In genomic region chr17:57834146-57834741, GRCh38 we compare ENCODE assay signal across 10 cellular contexts. TPM values are rescaled to one million over a fixed set of nuclear protein-coding genes. Genes with fewer than 3 reads are reported as not detected.
DNase-seq lines count a peak whose midpoint lies in the region; ATAC-seq and TF ChIP-seq lines count a peak whose summit lies in the region.
"Had no signal": no experiment of that assay in that cellular context is flagged by ENCODE, and none has a peak within 500 bp of the region (broad histone marks: within the 10 kb centered on the region; RNA-seq: fewer than 3 reads in every experiment).

No MANE protein-coding gene starts in this region.

- no peak overlapping the region for H3K9ac ChIP-seq in smooth muscle cell (ENCODE audit: low read depth)

- no peak overlapping the region for H3K4me3 ChIP-seq in smooth muscle cell
- H3K4me3 ChIP-seq: GM12878 had no signal

- DNase-seq in AG08395 (ENCODE audit: low spot score) (peak; percentile 42), HFFc6 (peak; percentile 23), islet precursor cell (peak; percentile 73), smooth muscle cell (lab: John Stamatoyannopoulos, UW; ENCODE audit: unreplicated experiment) (no peak), dermis blood vessel endothelial cell (no peak), osteocyte (ENCODE audit: extremely low spot score, unreplicated experiment) (no peak)
- no peak for DNase-seq in activated T-helper 2 cell treated with anti-CD3 and anti-CD28 coated beads, Interferon-gamma antibody, Interleukin-2, Interleukin-4, amounts not matched to agents 10 μg/mL and 5 μg/mL and 100 μg/mL, durations not matched to agents 14 hours and 24 hours and 36 hours (ENCODE audit: low spot score)
- DNase-seq: IMR-90 had no signal

- H3K27me3 Mint-ChIP-seq in HFFc6 (ENCODE audit: insufficient read depth) (no peaks in the 10 kb centered on the region; the same call in 1 of the 2 replicates), osteocyte (ENCODE audit: unreplicated experiment) (no peaks in the 10 kb centered on the region)
- no peaks in the 10 kb centered on the region for H3K27me3 Mint-ChIP-seq in activated T-helper 2 cell treated with anti-CD3 and anti-CD28 coated beads, Interferon-gamma antibody, Interleukin-2, Interleukin-4, amounts not matched to agents 10 μg/mL and 5 μg/mL and 100 μg/mL, durations not matched to agents 14 hours and 24 hours and 36 hours (ENCODE audit: low read depth)

- peaks cover 10% of the 10 kb centered on the region; the same call in 1 of the 2 replicates for H3K36me3 Mint-ChIP-seq in HFFc6 (ENCODE audit: low read depth)
- peaks cover 16% of the 10 kb centered on the region for H3K36me3 Mint-ChIP-seq in activated T-helper 2 cell treated with anti-CD3 and anti-CD28 coated beads, Interferon-gamma antibody, Interleukin-2, Interleukin-4, amounts not matched to agents 10 μg/mL and 5 μg/mL and 100 μg/mL, durations not matched to agents 14 hours and 24 hours and 36 hours (ENCODE audit: low read depth)
- peaks cover 11% of the 10 kb centered on the region for H3K36me3 Mint-ChIP-seq in osteocyte (ENCODE audit: unreplicated experiment)

- H3K27ac Mint-ChIP-seq in HFFc6 (no peak overlapping the region), osteocyte (ENCODE audit: unreplicated experiment) (no peak overlapping the region)
- H3K27ac Mint-ChIP-seq in activated T-helper 2 cell treated with anti-CD3 and anti-CD28 coated beads, Interferon-gamma antibody, Interleukin-2, Interleukin-4, amounts not matched to agents 10 μg/mL and 5 μg/mL and 100 μg/mL, durations not matched to agents 14 hours and 24 hours and 36 hours = peak overlapping the region; percentile 1

- peaks cover 3% of the 10 kb centered on the region for H3K36me3 ChIP-seq in smooth muscle cell (ENCODE audit: low read depth)

- H4K20me1 ChIP-seq in smooth muscle cell (ENCODE audit: low read depth) = no peaks in the 10 kb centered on the region

- no peak for TF ChIP-seq CTCF in HFFc6 (IDR thresholded peaks at IDR 0.05)
- no peak for TF ChIP-seq CTCF in smooth muscle cell (IDR thresholded peaks at IDR 0.05; ENCODE audit: borderline replicate concordance, insufficient read depth, poor library complexity, severe bottlenecking)
- TF ChIP-seq CTCF in osteocyte (IDR thresholded peaks at IDR 0.05) = no peak

- intact Hi-C loops in activated T-helper 2 cell treated with anti-CD3 and anti-CD28 coated beads, Interferon-gamma antibody, Interleukin-2, Interleukin-4, amounts not matched to agents 10 μg/mL and 5 μg/mL and 100 μg/mL, durations not matched to agents 14 hours and 24 hours and 36 hours (cut with micrococcal nuclease) = no loop called here

- H3K4me1 Mint-ChIP-seq in HFFc6 (ENCODE audit: low read depth) (peaks cover 8% of the 10 kb centered on the region; the same call in 1 of the 2 replicates), osteocyte (ENCODE audit: unreplicated experiment) (no peaks in the 10 kb centered on the region)
- H3K4me1 Mint-ChIP-seq in activated T-helper 2 cell treated with anti-CD3 and anti-CD28 coated beads, Interferon-gamma antibody, Interleukin-2, Interleukin-4, amounts not matched to agents 10 μg/mL and 5 μg/mL and 100 μg/mL, durations not matched to agents 14 hours and 24 hours and 36 hours (ENCODE audit: low read depth) = peaks cover 9% of the 10 kb centered on the region

- H3K79me2 ChIP-seq in smooth muscle cell (ENCODE audit: low read depth) = no peaks in the 10 kb centered on the region

- H3K4me2 ChIP-seq in smooth muscle cell = no peak overlapping the region

- H3K4me3 Mint-ChIP-seq in HFFc6 (no peak overlapping the region), osteocyte (ENCODE audit: unreplicated experiment) (no peak overlapping the region)
- H3K4me3 Mint-ChIP-seq in activated T-helper 2 cell treated with anti-CD3 and anti-CD28 coated beads, Interferon-gamma antibody, Interleukin-2, Interleukin-4, amounts not matched to agents 10 μg/mL and 5 μg/mL and 100 μg/mL, durations not matched to agents 14 hours and 24 hours and 36 hours (ENCODE audit: low read depth) = no peak overlapping the region

- H3F3A ChIP-seq in smooth muscle cell (ENCODE audit: low read depth) = peaks cover 6% of the 10 kb centered on the region

- H2AFZ ChIP-seq in smooth muscle cell (ENCODE audit: low read depth) = no peak overlapping the region

- H3K9me3 Mint-ChIP-seq in HFFc6 (no peaks in the 10 kb centered on the region), osteocyte (ENCODE audit: unreplicated experiment) (no peaks in the 10 kb centered on the region)
- H3K9me3 Mint-ChIP-seq in activated T-helper 2 cell treated with anti-CD3 and anti-CD28 coated beads, Interferon-gamma antibody, Interleukin-2, Interleukin-4, amounts not matched to agents 10 μg/mL and 5 μg/mL and 100 μg/mL, durations not matched to agents 14 hours and 24 hours and 36 hours = no peaks in the 10 kb centered on the region

- H3K27me3 ChIP-seq in smooth muscle cell (ENCODE audit: low read depth) = no peaks in the 10 kb centered on the region

- H3K4me1 ChIP-seq in smooth muscle cell (ENCODE audit: low read depth) = peaks cover 9% of the 10 kb centered on the region

- 71% methylated on average over 13 of the region's 13 CpGs for WGBS in smooth muscle cell (ENCODE audit: low lambda C conversion rate)

- H3K27ac ChIP-seq in smooth muscle cell (ENCODE audit: low read depth) = no peak overlapping the region

- ATAC-seq in HG03196 (IDR thresholded peaks at IDR 0.05; ENCODE audit: unreplicated experiment) = no peak

- H3K9me3 ChIP-seq in smooth muscle cell (replicated peaks; ENCODE audit: low read depth) = no peaks in the 10 kb centered on the region

RNA-seq across cellular contexts. Expression of gene MRPS23, which starts 15.6 kb away (rescaled TPM):
- total RNA-seq in HFFc6 (2021; fragmentation: NEBNext Ultra II Directional; extraction: Animal tissue kit (Norgen Biotek cat#: 25700)) = 10 to 100 TPM; 47.0 to 62.5 (median 56.4) TPM
- total RNA-seq in activated T-helper 2 cell treated with anti-CD3 and anti-CD28 coated beads, Interferon-gamma antibody, Interleukin-2, Interleukin-4, amounts not matched to agents 10 μg/mL and 5 μg/mL and 100 μg/mL, durations not matched to agents 14 hours and 24 hours and 36 hours = 69.5 and 71.6 TPM in 2 replicates
- 32.3 and 33.1 TPM in 2 replicates for total RNA-seq in smooth muscle cell
- polyA plus RNA-seq in smooth muscle cell = 48.4 and 51.1 TPM in 2 replicates
- total RNA-seq in dermis blood vessel endothelial cell = 25.4 and 25.9 TPM in 2 replicates
- 28.3 and 35.0 TPM in 2 replicates for total RNA-seq in osteocyte

Comparison
In these comparisons a context has a peak if more than half of its experiments do, and no peak if none do; other contexts are left out.
1. DNase-seq: peak in AG08395 (single experiment), HFFc6 (single experiment) and islet precursor cell (single experiment); none in activated T-helper 2 cell treated with anti-CD3 and anti-CD28 coated beads, Interferon-gamma antibody, Interleukin-2, Interleukin-4, amounts not matched to agents 10 μg/mL and 5 μg/mL and 100 μg/mL, durations not matched to agents 14 hours and 24 hours and 36 hours (single experiment), smooth muscle cell (single experiment), dermis blood vessel endothelial cell (single experiment) and osteocyte (single experiment).